27 cellular contexts compared by ENCODE assay signal in genomic region chr5:95599252-95599651, GRCh38. TPM values are rescaled to one million over a fixed set of nuclear protein-coding genes. Genes with fewer than 3 reads are reported as not detected.
DNase-seq lines count a peak whose midpoint lies in the region; ATAC-seq, FAIRE-seq and TF ChIP-seq lines count a peak whose summit lies in the region.
"Had no signal": no experiment of that assay in that cellular context is flagged by ENCODE, and none has a peak within 500 bp of the region (broad histone marks: within the 10 kb centered on the region; RNA-seq: fewer than 3 reads in every experiment).

No MANE protein-coding gene starts in this region.

- TF ChIP-seq RAD21 in IMR-90 (IDR thresholded peaks at IDR 0.05; ENCODE audit: low read length) (no peak), K562 (CRISPR knock-in tag; conservative IDR thresholded peaks at IDR 0.05 in 1 of 2, IDR thresholded peaks at IDR 0.05 in 1 of 2) (no peak)

- no peak for ATAC-seq in IMR-90 (ENCODE audit: low read depth)
- ATAC-seq in K562: peak; percentile 63
- no peak for ATAC-seq in HG02885 (IDR thresholded peaks at IDR 0.05; ENCODE audit: poor library complexity, unreplicated experiment)
- ATAC-seq: Right ventricle myocardium inferior had no signal

- H4K20me1 ChIP-seq in IMR-90 (ENCODE audit: insufficient read depth, low read length) (no peaks in the 10 kb centered on the region), K562 (replicated peaks; ENCODE audit: control insufficient read depth, insufficient read depth, low read length) (no peaks in the 10 kb centered on the region), mammary epithelial cell (ENCODE audit: insufficient read depth, low read length) (no peaks in the 10 kb centered on the region)
- H4K20me1 ChIP-seq: BLaER1 had no signal

- H2BK15ac ChIP-seq in IMR-90 (ENCODE audit: low read depth, low read length): peak overlapping the region; percentile 63; the same call in 1 of the 3 replicates

- no peak overlapping the region for H3K4me2 ChIP-seq in IMR-90 (ENCODE audit: low read depth, low read length)
- H3K4me2 ChIP-seq in K562 (ENCODE audit: insufficient read depth, low read length): no peak overlapping the region
- no peak overlapping the region for H3K4me2 ChIP-seq in mammary epithelial cell (ENCODE audit: insufficient read depth, low read depth, low read length)
- H3K4me2 ChIP-seq: BLaER1 had no signal

- H2BK20ac ChIP-seq in IMR-90 (ENCODE audit: low read depth, low read length): peak overlapping the region; percentile 66; the same call in 1 of the 2 replicates

- H3K4me3 ChIP-seq in IMR-90 (ENCODE audit: insufficient read depth, low read depth, low read length): no peak overlapping the region
- no peak overlapping the region for H3K4me3 ChIP-seq in K562
- no peak overlapping the region for H3K4me3 ChIP-seq in mammary epithelial cell (replicated peaks in 1 of 3; ENCODE audit: insufficient read depth in 1 of 3, low read depth in 2 of 3, low read length in 3 of 3)
- H3K4me3 ChIP-seq: BLaER1, MG63, SJSA1 had no signal

- no peaks in the 10 kb centered on the region for H3K27me3 ChIP-seq in IMR-90 (ENCODE audit: control insufficient read depth, insufficient read depth, low read length)
- H3K27me3 ChIP-seq in K562 (ENCODE audit: control insufficient read depth in 2 of 2, insufficient read depth in 2 of 2, low read length in 2 of 2): no peaks in the 10 kb centered on the region
- H3K27me3 ChIP-seq in mammary epithelial cell (ENCODE audit: insufficient read depth, low read length): no peaks in the 10 kb centered on the region
- H3K27me3 ChIP-seq: BLaER1, MG63, SJSA1 had no signal

- H3K9me1 ChIP-seq in IMR-90 (ENCODE audit: insufficient read depth, low read length): peaks cover 8% of the 10 kb centered on the region
- H3K9me1 ChIP-seq in K562 (ENCODE audit: control insufficient read depth, insufficient read depth, low read length): no peaks in the 10 kb centered on the region

- no CpG with 5 or more reads among the region's 1 CpG for WGBS in IMR-90 (ENCODE audit: extremely low coverage in 2 of 2, insufficient read length in 1 of 2), 2 experiments
- 29% methylated on average over 1 of the region's 1 CpG for WGBS in K562 (ENCODE audit: insufficient coverage, low coverage, missing lambda C conversion rate)
- 100% methylated on average over 1 of the region's 1 CpG for whole genome bisulfite sequencing in mammary epithelial cell (ENCODE audit: low coverage, missing lambda C conversion rate)

- H2AFZ ChIP-seq in IMR-90 (replicated peaks; ENCODE audit: low read length, poor library complexity) (peak overlapping the region; percentile 53), K562 (ENCODE audit: low read depth, low read length) (no peak overlapping the region), mammary epithelial cell (ENCODE audit: low read depth, low read length) (no peak overlapping the region)

- no peak overlapping the region for H3K27ac ChIP-seq in IMR-90 (ENCODE audit: insufficient read depth, low read length)
- no peak overlapping the region for H3K27ac ChIP-seq in K562 (ENCODE audit: extremely low read depth, low read depth, low read length)
- H3K27ac ChIP-seq in caudate nucleus (ENCODE audit: low read depth, low read length): no peak overlapping the region
- H3K27ac ChIP-seq in mammary epithelial cell (ENCODE audit: insufficient read depth, low read depth, low read length): no peak overlapping the region
- H3K27ac ChIP-seq: BLaER1, SJSA1 had no signal

- H3K23ac ChIP-seq in IMR-90 (ENCODE audit: low read depth, low read length): peak overlapping the region; percentile 54; the same call in 1 of the 2 replicates

- intact Hi-C loops in IMR-90 (cut with micrococcal nuclease): no loop called here
- intact Hi-C loops in K562 (cut with micrococcal nuclease): no loop called here
- intact Hi-C loops in mammary epithelial cell (cut with micrococcal nuclease): no loop called here

- H3K18ac ChIP-seq in IMR-90 (ENCODE audit: low read depth, low read length): peak overlapping the region; percentile 15; the same call in 1 of the 2 replicates

- H3K79me2 ChIP-seq in K562 (ENCODE audit: control insufficient read depth, insufficient read depth, low read length) (no peaks in the 10 kb centered on the region), mammary epithelial cell (ENCODE audit: insufficient read depth, low read length) (no peaks in the 10 kb centered on the region)

- no peak for TF ChIP-seq EP300 in K562 (IDR thresholded peaks at IDR 0.05; ENCODE audit: low read length)

- H3K9me3 ChIP-seq in IMR-90 (ENCODE audit: control insufficient read depth, insufficient read depth, low read length) (no peaks in the 10 kb centered on the region), K562 (replicated peaks; ENCODE audit: control insufficient read depth, insufficient read depth, low read depth, low read length) (no peaks in the 10 kb centered on the region), mammary epithelial cell (replicated peaks; ENCODE audit: insufficient read depth, low read length) (no peaks in the 10 kb centered on the region)
- H3K9me3 ChIP-seq: BLaER1, MG63, SJSA1 had no signal

- POLR2A ChIA-PET in IMR-90 (lab: Charles Lee; ENCODE audit: unreplicated experiment): no interaction called here
- POLR2A ChIA-PET in K562 (lab: Yijun Ruan, JAX): no interaction called here

- dilution Hi-C loops in IMR-90 (cut with HindIII; ENCODE audit: low sequenced_read_pairs, unreplicated experiment) (no loop called here), mammary epithelial cell (cut with HindIII; ENCODE audit: low sequenced_read_pairs) (no loop called here)

- H3K4me1 ChIP-seq in IMR-90 (ENCODE audit: control insufficient read depth, insufficient read depth, low read length): peaks cover 3% of the 10 kb centered on the region; the same call in 1 of the 2 replicates
- H3K4me1 ChIP-seq in K562 (replicated peaks in 1 of 2; ENCODE audit: control insufficient read depth in 2 of 2, insufficient read depth in 2 of 2, low read length in 2 of 2): no peaks in the 10 kb centered on the region
- no peaks in the 10 kb centered on the region for H3K4me1 ChIP-seq in mammary epithelial cell (ENCODE audit: insufficient read depth, low read length)
- H3K4me1 ChIP-seq: BLaER1 had no signal

- no peak overlapping the region for H3K56ac ChIP-seq in IMR-90 (ENCODE audit: extremely low read depth, insufficient read depth, low read length)

- CTCF ChIA-PET in IMR-90 (lab: Yijun Ruan, JAX) (no interaction called here), K562 (lab: Yijun Ruan, JAX; ENCODE audit: low intra/inter-chr PET ratio) (no interaction called here), mammary epithelial cell (lab: Charles Lee; ENCODE audit: low non-redundant PET) (interaction anchor here (0.6 kb wide), 1 partner anchor 2000 kb away, joined by 4 read pairs; no protein-coding TSS in a partner anchor)

- TF ChIP-seq POLR2A in GM12892 (IDR thresholded peaks at IDR 0.05; ENCODE audit: low read depth, low read length) (no peak), IMR-90 (IDR thresholded peaks at IDR 0.05; ENCODE audit: low read depth, low read length) (no peak), K562 (conservative IDR thresholded peaks at IDR 0.05) (no peak)

- BruUV-seq in IMR-90 (replicated peaks; lab: Mats Ljungman, UMichigan): no TSS peak
- no TSS peak for BruUV-seq in K562 (replicated peaks; lab: Mats Ljungman, UMichigan)
- no TSS peak for BruUV-seq in mammary epithelial cell (replicated peaks; lab: Mats Ljungman, UMichigan)

- H3K36me3 ChIP-seq in IMR-90 (ENCODE audit: control insufficient read depth, insufficient read depth, low read length) (peaks cover 2% of the 10 kb centered on the region; the same call in 1 of the 2 replicates), K562 (ENCODE audit: control insufficient read depth, insufficient read depth, low read length) (peaks cover 7% of the 10 kb centered on the region; the same call in 1 of the 3 replicates), mammary epithelial cell (ENCODE audit: insufficient read depth, low read length) (no peaks in the 10 kb centered on the region)
- H3K36me3 ChIP-seq: SJSA1 had no signal

- H3K4ac ChIP-seq in IMR-90 (ENCODE audit: low read depth, low read length): peak overlapping the region; percentile 92

- DNase-seq in GM12892 (ENCODE audit: insufficient read length) (no peak), IMR-90 (no peak), K562 (ENCODE audit: extremely low read depth in 1 of 4, low spot score in 3 of 4) (no peak), iPS-NIHi7 (ENCODE audit: extremely low spot score) (peak; percentile 14), caudate nucleus (lab: John Stamatoyannopoulos, UW) (no peak), mammary epithelial cell (no peak)
- no peak for DNase-seq in stimulated activated CD4-positive, alpha-beta T cell treated with anti-CD3 and anti-CD28 coated beads, Interleukin-2, amount 100 ng/mL, for 24 hours
- DNase-seq: CD4-positive, alpha-beta T cell; COR-L47; DMS53; KG1; MG63; NCI-H1105 treated with DMSO at 0.1 percent for 48 hours; NCI-H146; NCI-H1930; NCI-H446; NCI-H524 treated with DMSO at 0.1 percent for 48 hours; NCI-H774 had no signal

- in situ Hi-C loops in IMR-90 (cut with MboI; ENCODE audit: low sequenced_read_pairs): no loop called here
- in situ Hi-C loops in K562 (cut with MboI): no loop called here
- in situ Hi-C loops in mammary epithelial cell (cut with MboI; ENCODE audit: low sequenced_read_pairs in 2 of 2): no loop called here

- FAIRE-seq in GM12892 (lab: Jason Lieb, UNC) (peak; percentile 30), K562 (lab: Jason Lieb, UNC) (no peak)
- FAIRE-seq: A204.1, HTR-8/SVneo had no signal

- H3K9ac ChIP-seq in IMR-90 (ENCODE audit: low read depth, low read length): no peak overlapping the region
- no peak overlapping the region for H3K9ac ChIP-seq in K562 (ENCODE audit: insufficient read depth in 1 of 2, low read depth in 2 of 2, low read length in 2 of 2)
- no peak overlapping the region for H3K9ac ChIP-seq in mammary epithelial cell (ENCODE audit: insufficient read depth, low read length)
- H3K9ac ChIP-seq: BLaER1 had no signal

- peak overlapping the region; percentile 83 for H2BK120ac ChIP-seq in IMR-90 (ENCODE audit: low read depth, low read length)

- H3K14ac ChIP-seq in IMR-90 (replicated peaks; ENCODE audit: low read depth, low read length): peak overlapping the region; percentile 69

- peak overlapping the region in 1 of 2 experiments; percentile 89; a peak in 2 of 4 replicates for H4K8ac ChIP-seq in IMR-90 (ENCODE audit: low read depth in 2 of 2, low read length in 2 of 2)

- H2BK5ac ChIP-seq in IMR-90 (ENCODE audit: low read depth, low read length, poor library complexity, severe bottlenecking): peak overlapping the region; percentile 48

- H2AK9ac ChIP-seq in IMR-90 (replicated peaks; ENCODE audit: low read depth, low read length, poor library complexity): no peak overlapping the region

- H3K79me1 ChIP-seq in IMR-90 (ENCODE audit: low read depth in 1 of 2, low read length in 2 of 2): peaks cover 16 to 25% of the 10 kb centered on the region in 2 experiments

- peak overlapping the region; percentile 95; the same call in 1 of the 2 replicates for H2AK5ac ChIP-seq in IMR-90 (ENCODE audit: low read depth, low read length)

- peak overlapping the region; percentile 69; the same call in 1 of the 2 replicates for H4K5ac ChIP-seq in IMR-90 (ENCODE audit: low read depth, low read length)

- TF ChIP-seq CTCF in IMR-90 (conservative IDR thresholded peaks at IDR 0.05; ENCODE audit: low read depth, low read length) (no peak), K562 (IDR thresholded peaks at IDR 0.05 in 2 of 3, conservative IDR thresholded peaks at IDR 0.05 in 1 of 3; ENCODE audit: insufficient read depth in 2 of 3, low read depth in 1 of 3, low read length in 3 of 3) (no peak; a peak in 1 of 6 replicates), mammary epithelial cell (conservative IDR thresholded peaks at IDR 0.05 in 1 of 2, IDR thresholded peaks at IDR 0.05 in 1 of 2; ENCODE audit: extremely low read depth in 1 of 2, insufficient read depth in 1 of 2, low read depth in 1 of 2, low read length in 2 of 2) (no peak)

- H4K91ac ChIP-seq in IMR-90 (ENCODE audit: insufficient read depth, low read depth, low read length): peak overlapping the region; percentile 67; the same call in 1 of the 2 replicates

RNA-seq across cellular contexts. Expression of gene GPR150, which starts 20.6 kb away (rescaled TPM):
- 0.32 TPM for polyA plus RNA-seq in GM12892 (2012; ENCODE audit: missing spikeins)
- under 0.01 TPM in 2 replicates for total RNA-seq in IMR-90 (2012; rRNA removed)
- polyA plus RNA-seq in IMR-90 (2012; rRNA removed): 0.10 and 0.11 TPM in 2 replicates
- polyA plus RNA-seq in IMR-90 (2012; cell fraction: cytosol; rRNA removed): 0.17 and 0.22 TPM in 2 replicates
- 0.16 and 0.32 TPM in 2 replicates for polyA plus RNA-seq in IMR-90 (2012; cell fraction: nucleus; rRNA removed; ENCODE audit: low replicate concordance)
- not detected in 2 replicates for total RNA-seq in K562 (2011; cell fraction: chromatin; rRNA removed; ENCODE audit: low replicate concordance)
- not detected in 2 replicates for total RNA-seq in K562 (2011; cell fraction: nucleolus; rRNA removed)
- total RNA-seq in K562 (2011; cell fraction: nucleoplasm; rRNA removed): not detected in 2 replicates
- not detected in 2 replicates for total RNA-seq in K562 (2014; rRNA removed)
- total RNA-seq in K562 (2014; rRNA removed; fragmentation: Illumina TruSeq; extraction: Trizol): not detected in 2 replicates
- not detected in 2 replicates for total RNA-seq in K562 (2015; rRNA removed; fragmentation: Illumina TruSeq; extraction: Trizol)
- not detected in 2 replicates for total RNA-seq in K562 (2021)
- polyA plus RNA-seq in K562 (2011; rRNA removed): not detected in 2 replicates
- not detected in 2 replicates for polyA plus RNA-seq in K562 (2011; cell fraction: cytosol; rRNA removed)
- not detected in 2 replicates for polyA plus RNA-seq in K562 (2011; cell fraction: nucleus; rRNA removed)
- polyA plus RNA-seq in K562 (2012): not detected in 2 replicates
- not detected in 2 replicates for polyA plus RNA-seq in K562 (2014; fragmentation: Illumina TruSeq; extraction: Trizol)
- not detected for polyA plus RNA-seq in K562 (2014; fragmentation: Nextera tagmentation; extraction: Ambion mirVana)
- polyA plus RNA-seq in K562 (2014; rRNA removed): not detected in 2 replicates
- polyA minus RNA-seq in K562 (2011; rRNA and poly(A)+ RNA removed): not detected in 2 replicates
- polyA minus RNA-seq in K562 (2011; cell fraction: cytosol; rRNA and poly(A)+ RNA removed): not detected in 2 replicates
- not detected in 2 replicates for polyA minus RNA-seq in K562 (2011; cell fraction: nucleus; rRNA and poly(A)+ RNA removed)
- total RNA-seq in mammary epithelial cell: under 1 TPM in 1 of 2 donors, not detected in 1; 0.50 TPM
- 0.07 TPM for polyA plus RNA-seq in mammary epithelial cell
- polyA minus RNA-seq in mammary epithelial cell: not detected
- total RNA-seq: G401, H4, Right ventricle myocardium inferior, RPMI7951 had no signal

RNA-seq across cellular contexts. Expression of gene ARSK, which starts 44.4 kb away (rescaled TPM):
- polyA plus RNA-seq in GM12892 (2012; ENCODE audit: missing spikeins): 4.5 TPM
- total RNA-seq in IMR-90 (2012; rRNA removed) (22.0 and 25.0 TPM in 2 replicates), K562 (2014; rRNA removed) (5.2 and 6.4 TPM in 2 replicates), K562 (2014; rRNA removed; fragmentation: Illumina TruSeq; extraction: Trizol) (6.8 and 7.7 TPM in 2 replicates), K562 (2015; rRNA removed; fragmentation: Illumina TruSeq; extraction: Trizol) (7.1 and 8.0 TPM in 2 replicates), K562 (2021) (5.5 and 6.1 TPM in 2 replicates), mammary epithelial cell (10 to 100 TPM in 1 of 2 donors, 1 to 10 TPM in 1; 7.6 to 11.2 TPM)
- polyA plus RNA-seq in IMR-90 (2012; rRNA removed) (13.8 and 15.1 TPM in 2 replicates), K562 (2011; rRNA removed) (6.6 and 9.4 TPM in 2 replicates), K562 (2014; fragmentation: Illumina TruSeq; extraction: Trizol) (8.5 and 8.9 TPM in 2 replicates), K562 (2014; fragmentation: Nextera tagmentation; extraction: Ambion mirVana) (1 to 10 TPM; 2.7 to 2.8 TPM), K562 (2014; rRNA removed) (9.1 and 12.3 TPM in 2 replicates), mammary epithelial cell (8.0 TPM)
- 4.4 and 6.5 TPM in 2 replicates for polyA plus RNA-seq in IMR-90 (2012; cell fraction: cytosol; rRNA removed)
- 1.7 and 7.5 TPM in 2 replicates for polyA plus RNA-seq in IMR-90 (2012; cell fraction: nucleus; rRNA removed; ENCODE audit: low replicate concordance)
- total RNA-seq in K562 (2011; cell fraction: chromatin; rRNA removed; ENCODE audit: low replicate concordance): 5.1 and 20.8 TPM in 2 replicates
- 4.8 and 7.0 TPM in 2 replicates for total RNA-seq in K562 (2011; cell fraction: nucleolus; rRNA removed)
- 9.5 and 11.5 TPM in 2 replicates for total RNA-seq in K562 (2011; cell fraction: nucleoplasm; rRNA removed)
- 3.3 and 4.7 TPM in 2 replicates for polyA plus RNA-seq in K562 (2011; cell fraction: cytosol; rRNA removed)
- polyA plus RNA-seq in K562 (2011; cell fraction: nucleus; rRNA removed): 2.4 and 2.5 TPM in 2 replicates
- 7.2 and 7.4 TPM in 2 replicates for polyA plus RNA-seq in K562 (2012)
- polyA minus RNA-seq in K562 (2011; rRNA and poly(A)+ RNA removed): 11.8 TPM in 2 replicates
- polyA minus RNA-seq in K562 (2011; cell fraction: cytosol; rRNA and poly(A)+ RNA removed): 2.9 and 4.4 TPM in 2 replicates
- polyA minus RNA-seq in K562 (2011; cell fraction: nucleus; rRNA and poly(A)+ RNA removed): 5.5 and 8.1 TPM in 2 replicates
- 12.0 TPM for polyA minus RNA-seq in mammary epithelial cell

RNA-seq across cellular contexts. Expression of gene SKIC3, which starts 44.5 kb away (rescaled TPM):
- 47.5 TPM for polyA plus RNA-seq in GM12892 (2012; ENCODE audit: missing spikeins)
- total RNA-seq in IMR-90 (2012; rRNA removed) (145 and 184 TPM in 2 replicates), K562 (2014; rRNA removed) (37.7 and 38.1 TPM in 2 replicates), K562 (2014; rRNA removed; fragmentation: Illumina TruSeq; extraction: Trizol) (65.7 and 78.5 TPM in 2 replicates), K562 (2015; rRNA removed; fragmentation: Illumina TruSeq; extraction: Trizol) (62.2 and 63.9 TPM in 2 replicates), K562 (2021) (54.0 and 54.4 TPM in 2 replicates), mammary epithelial cell (100 to 1,000 TPM in 1 of 2 donors, 10 to 100 TPM in 1; 83.8 to 123 TPM)
- polyA plus RNA-seq in IMR-90 (2012; rRNA removed) (32.8 and 47.1 TPM in 2 replicates), K562 (2011; rRNA removed) (65.9 and 72.4 TPM in 2 replicates), K562 (2014; fragmentation: Illumina TruSeq; extraction: Trizol) (33.8 and 37.6 TPM in 2 replicates), K562 (2014; fragmentation: Nextera tagmentation; extraction: Ambion mirVana) (10 to 100 TPM; 35.1 to 44.1 TPM), K562 (2014; rRNA removed) (29.4 and 30.7 TPM in 2 replicates), mammary epithelial cell (31.4 TPM)
- polyA plus RNA-seq in IMR-90 (2012; cell fraction: cytosol; rRNA removed): 4.3 and 4.9 TPM in 2 replicates
- polyA plus RNA-seq in IMR-90 (2012; cell fraction: nucleus; rRNA removed; ENCODE audit: low replicate concordance): 9.8 and 122 TPM in 2 replicates
- total RNA-seq in K562 (2011; cell fraction: chromatin; rRNA removed; ENCODE audit: low replicate concordance): 52.7 and 299 TPM in 2 replicates
- total RNA-seq in K562 (2011; cell fraction: nucleolus; rRNA removed): 21.8 and 35.8 TPM in 2 replicates
- total RNA-seq in K562 (2011; cell fraction: nucleoplasm; rRNA removed): 65.2 and 78.6 TPM in 2 replicates
- polyA plus RNA-seq in K562 (2011; cell fraction: cytosol; rRNA removed): 8.7 and 18.9 TPM in 2 replicates
- 45.8 and 107 TPM in 2 replicates for polyA plus RNA-seq in K562 (2011; cell fraction: nucleus; rRNA removed)
- polyA plus RNA-seq in K562 (2012): 27.8 and 38.9 TPM in 2 replicates
- polyA minus RNA-seq in K562 (2011; rRNA and poly(A)+ RNA removed): 177 and 186 TPM in 2 replicates
- polyA minus RNA-seq in K562 (2011; cell fraction: cytosol; rRNA and poly(A)+ RNA removed): 30.2 and 42.8 TPM in 2 replicates
- polyA minus RNA-seq in K562 (2011; cell fraction: nucleus; rRNA and poly(A)+ RNA removed): 66.2 and 144 TPM in 2 replicates
- polyA minus RNA-seq in mammary epithelial cell: 87.9 TPM

RNA-seq across cellular contexts. Expression of gene RFESD, which starts 47.3 kb away (rescaled TPM):
- 6.6 TPM for polyA plus RNA-seq in GM12892 (2012; ENCODE audit: missing spikeins)
- total RNA-seq in IMR-90 (2012; rRNA removed) (2.7 and 3.6 TPM in 2 replicates), K562 (2014; rRNA removed) (59.6 and 62.3 TPM in 2 replicates), K562 (2014; rRNA removed; fragmentation: Illumina TruSeq; extraction: Trizol) (192 and 220 TPM in 2 replicates), K562 (2015; rRNA removed; fragmentation: Illumina TruSeq; extraction: Trizol) (128 and 140 TPM in 2 replicates), K562 (2021) (128 and 129 TPM in 2 replicates), mammary epithelial cell (1 to 10 TPM; 2.1 to 3.0 TPM)
- polyA plus RNA-seq in IMR-90 (2012; rRNA removed) (1.0 and 1.5 TPM in 2 replicates), K562 (2011; rRNA removed) (106 and 218 TPM in 2 replicates), K562 (2014; fragmentation: Illumina TruSeq; extraction: Trizol) (120 and 129 TPM in 2 replicates), K562 (2014; fragmentation: Nextera tagmentation; extraction: Ambion mirVana) (100 to 1,000 TPM; 506 to 600 TPM), K562 (2014; rRNA removed) (102 and 125 TPM in 2 replicates), mammary epithelial cell (2.0 TPM)
- polyA plus RNA-seq in IMR-90 (2012; cell fraction: cytosol; rRNA removed): 0.12 and 0.47 TPM in 2 replicates
- 0.11 and 0.84 TPM in 2 replicates for polyA plus RNA-seq in IMR-90 (2012; cell fraction: nucleus; rRNA removed; ENCODE audit: low replicate concordance)
- 53.1 and 146 TPM in 2 replicates for total RNA-seq in K562 (2011; cell fraction: chromatin; rRNA removed; ENCODE audit: low replicate concordance)
- total RNA-seq in K562 (2011; cell fraction: nucleolus; rRNA removed): 30.5 and 38.8 TPM in 2 replicates
- total RNA-seq in K562 (2011; cell fraction: nucleoplasm; rRNA removed): 87.9 and 144 TPM in 2 replicates
- 21.1 and 32.0 TPM in 2 replicates for polyA plus RNA-seq in K562 (2011; cell fraction: cytosol; rRNA removed)
- 44.8 and 55.3 TPM in 2 replicates for polyA plus RNA-seq in K562 (2011; cell fraction: nucleus; rRNA removed)
- 47.8 and 127 TPM in 2 replicates for polyA plus RNA-seq in K562 (2012)
- polyA minus RNA-seq in K562 (2011; rRNA and poly(A)+ RNA removed): 78.8 and 104 TPM in 2 replicates
- 27.6 and 34.3 TPM in 2 replicates for polyA minus RNA-seq in K562 (2011; cell fraction: cytosol; rRNA and poly(A)+ RNA removed)
- polyA minus RNA-seq in K562 (2011; cell fraction: nucleus; rRNA and poly(A)+ RNA removed): 66.6 and 78.3 TPM in 2 replicates
- polyA minus RNA-seq in mammary epithelial cell: 0.98 TPM
